Comparison of ENCODE assay signal across 1 cellular context in the genomic region with DNA sequence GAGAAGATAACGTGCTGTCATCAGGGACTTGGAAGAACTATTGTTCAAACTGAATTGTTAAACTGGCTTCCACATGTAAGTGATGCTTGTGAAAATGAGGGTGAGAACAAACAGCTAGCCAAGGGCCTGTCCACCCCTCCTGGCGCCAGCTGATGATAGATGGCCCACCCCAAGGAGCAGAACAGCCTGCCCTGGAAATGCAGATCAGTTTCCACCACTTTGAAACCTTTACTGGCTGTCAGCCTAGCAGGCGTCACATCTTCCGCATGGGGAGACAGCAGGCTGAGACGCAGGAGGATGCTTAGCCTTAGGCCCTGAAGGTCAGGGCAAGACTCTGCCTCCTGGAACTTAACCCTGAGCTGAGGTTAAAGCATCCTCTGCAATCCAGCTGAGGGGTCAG.
TF ChIP-seq lines count a peak whose summit lies in the region.

No MANE protein-coding gene starts in this region.

TF ChIP-seq in GM23338, 12 proteins besides CTCF, POLR2A, EP300 and RAD21 (continued from another document):
- TF ChIP-seq, protein P1, sequence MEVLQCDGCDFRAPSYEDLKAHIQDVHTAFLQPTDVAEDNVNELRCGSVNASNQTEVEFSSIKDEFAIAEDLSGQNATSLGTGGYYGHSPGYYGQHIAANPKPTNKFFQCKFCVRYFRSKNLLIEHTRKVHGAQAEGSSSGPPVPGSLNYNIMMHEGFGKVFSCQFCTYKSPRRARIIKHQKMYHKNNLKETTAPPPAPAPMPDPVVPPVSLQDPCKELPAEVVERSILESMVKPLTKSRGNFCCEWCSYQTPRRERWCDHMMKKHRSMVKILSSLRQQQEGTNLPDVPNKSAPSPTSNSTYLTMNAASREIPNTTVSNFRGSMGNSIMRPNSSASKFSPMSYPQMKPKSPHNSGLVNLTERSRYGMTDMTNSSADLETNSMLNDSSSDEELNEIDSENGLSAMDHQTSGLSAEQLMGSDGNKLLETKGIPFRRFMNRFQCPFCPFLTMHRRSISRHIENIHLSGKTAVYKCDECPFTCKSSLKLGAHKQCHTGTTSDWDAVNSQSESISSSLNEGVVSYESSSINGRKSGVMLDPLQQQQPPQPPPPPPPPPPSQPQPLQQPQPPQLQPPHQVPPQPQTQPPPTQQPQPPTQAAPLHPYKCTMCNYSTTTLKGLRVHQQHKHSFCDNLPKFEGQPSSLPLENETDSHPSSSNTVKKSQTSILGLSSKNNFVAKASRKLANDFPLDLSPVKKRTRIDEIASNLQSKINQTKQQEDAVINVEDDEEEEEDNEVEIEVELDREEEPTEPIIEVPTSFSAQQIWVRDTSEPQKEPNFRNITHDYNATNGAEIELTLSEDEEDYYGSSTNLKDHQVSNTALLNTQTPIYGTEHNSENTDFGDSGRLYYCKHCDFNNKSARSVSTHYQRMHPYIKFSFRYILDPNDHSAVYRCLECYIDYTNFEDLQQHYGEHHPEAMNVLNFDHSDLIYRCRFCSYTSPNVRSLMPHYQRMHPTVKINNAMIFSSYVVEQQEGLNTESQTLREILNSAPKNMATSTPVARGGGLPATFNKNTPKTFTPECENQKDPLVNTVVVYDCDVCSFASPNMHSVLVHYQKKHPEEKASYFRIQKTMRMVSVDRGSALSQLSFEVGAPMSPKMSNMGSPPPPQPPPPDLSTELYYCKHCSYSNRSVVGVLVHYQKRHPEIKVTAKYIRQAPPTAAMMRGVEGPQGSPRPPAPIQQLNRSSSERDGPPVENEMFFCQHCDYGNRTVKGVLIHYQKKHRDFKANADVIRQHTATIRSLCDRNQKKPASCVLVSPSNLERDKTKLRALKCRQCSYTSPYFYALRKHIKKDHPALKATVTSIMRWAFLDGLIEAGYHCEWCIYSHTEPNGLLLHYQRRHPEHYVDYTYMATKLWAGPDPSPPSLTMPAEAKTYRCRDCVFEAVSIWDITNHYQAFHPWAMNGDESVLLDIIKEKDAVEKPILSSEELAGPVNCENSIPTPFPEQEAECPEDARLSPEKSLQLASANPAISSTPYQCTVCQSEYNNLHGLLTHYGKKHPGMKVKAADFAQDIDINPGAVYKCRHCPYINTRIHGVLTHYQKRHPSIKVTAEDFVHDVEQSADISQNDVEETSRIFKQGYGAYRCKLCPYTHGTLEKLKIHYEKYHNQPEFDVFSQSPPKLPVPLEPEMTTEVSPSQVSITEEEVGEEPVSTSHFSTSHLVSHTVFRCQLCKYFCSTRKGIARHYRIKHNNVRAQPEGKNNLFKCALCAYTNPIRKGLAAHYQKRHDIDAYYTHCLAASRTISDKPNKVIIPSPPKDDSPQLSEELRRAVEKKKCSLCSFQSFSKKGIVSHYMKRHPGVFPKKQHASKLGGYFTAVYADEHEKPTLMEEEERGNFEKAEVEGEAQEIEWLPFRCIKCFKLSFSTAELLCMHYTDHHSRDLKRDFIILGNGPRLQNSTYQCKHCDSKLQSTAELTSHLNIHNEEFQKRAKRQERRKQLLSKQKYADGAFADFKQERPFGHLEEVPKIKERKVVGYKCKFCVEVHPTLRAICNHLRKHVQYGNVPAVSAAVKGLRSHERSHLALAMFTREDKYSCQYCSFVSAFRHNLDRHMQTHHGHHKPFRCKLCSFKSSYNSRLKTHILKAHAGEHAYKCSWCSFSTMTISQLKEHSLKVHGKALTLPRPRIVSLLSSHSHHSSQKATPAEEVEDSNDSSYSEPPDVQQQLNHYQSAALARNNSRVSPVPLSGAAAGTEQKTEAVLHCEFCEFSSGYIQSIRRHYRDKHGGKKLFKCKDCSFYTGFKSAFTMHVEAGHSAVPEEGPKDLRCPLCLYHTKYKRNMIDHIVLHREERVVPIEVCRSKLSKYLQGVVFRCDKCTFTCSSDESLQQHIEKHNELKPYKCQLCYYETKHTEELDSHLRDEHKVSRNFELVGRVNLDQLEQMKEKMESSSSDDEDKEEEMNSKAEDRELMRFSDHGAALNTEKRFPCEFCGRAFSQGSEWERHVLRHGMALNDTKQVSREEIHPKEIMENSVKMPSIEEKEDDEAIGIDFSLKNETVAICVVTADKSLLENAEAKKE (CRISPR knock-in tag; IDR thresholded peaks at IDR 0.05), result no peak
- TF ChIP-seq STAT1 (IDR thresholded peaks at IDR 0.05; ENCODE audit: unreplicated experiment) (no peak), CREB1 (CRISPR knock-in tag; IDR thresholded peaks at IDR 0.05; ENCODE audit: low read depth) (no peak), JUNB (IDR thresholded peaks at IDR 0.05; ENCODE audit: unreplicated experiment) (no peak), ZNF114 (CRISPR knock-in tag; IDR thresholded peaks at IDR 0.05) (no peak), EZH2phosphoT487 (IDR thresholded peaks at IDR 0.05; ENCODE audit: unreplicated experiment) (no peak), NANOG (IDR thresholded peaks at IDR 0.05; ENCODE audit: borderline replicate concordance) (no peak)
- TF ChIP-seq, protein P2, sequence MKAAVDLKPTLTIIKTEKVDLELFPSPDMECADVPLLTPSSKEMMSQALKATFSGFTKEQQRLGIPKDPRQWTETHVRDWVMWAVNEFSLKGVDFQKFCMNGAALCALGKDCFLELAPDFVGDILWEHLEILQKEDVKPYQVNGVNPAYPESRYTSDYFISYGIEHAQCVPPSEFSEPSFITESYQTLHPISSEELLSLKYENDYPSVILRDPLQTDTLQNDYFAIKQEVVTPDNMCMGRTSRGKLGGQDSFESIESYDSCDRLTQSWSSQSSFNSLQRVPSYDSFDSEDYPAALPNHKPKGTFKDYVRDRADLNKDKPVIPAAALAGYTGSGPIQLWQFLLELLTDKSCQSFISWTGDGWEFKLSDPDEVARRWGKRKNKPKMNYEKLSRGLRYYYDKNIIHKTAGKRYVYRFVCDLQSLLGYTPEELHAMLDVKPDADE (IDR thresholded peaks at IDR 0.05), result no peak
- TF ChIP-seq, protein P3, sequence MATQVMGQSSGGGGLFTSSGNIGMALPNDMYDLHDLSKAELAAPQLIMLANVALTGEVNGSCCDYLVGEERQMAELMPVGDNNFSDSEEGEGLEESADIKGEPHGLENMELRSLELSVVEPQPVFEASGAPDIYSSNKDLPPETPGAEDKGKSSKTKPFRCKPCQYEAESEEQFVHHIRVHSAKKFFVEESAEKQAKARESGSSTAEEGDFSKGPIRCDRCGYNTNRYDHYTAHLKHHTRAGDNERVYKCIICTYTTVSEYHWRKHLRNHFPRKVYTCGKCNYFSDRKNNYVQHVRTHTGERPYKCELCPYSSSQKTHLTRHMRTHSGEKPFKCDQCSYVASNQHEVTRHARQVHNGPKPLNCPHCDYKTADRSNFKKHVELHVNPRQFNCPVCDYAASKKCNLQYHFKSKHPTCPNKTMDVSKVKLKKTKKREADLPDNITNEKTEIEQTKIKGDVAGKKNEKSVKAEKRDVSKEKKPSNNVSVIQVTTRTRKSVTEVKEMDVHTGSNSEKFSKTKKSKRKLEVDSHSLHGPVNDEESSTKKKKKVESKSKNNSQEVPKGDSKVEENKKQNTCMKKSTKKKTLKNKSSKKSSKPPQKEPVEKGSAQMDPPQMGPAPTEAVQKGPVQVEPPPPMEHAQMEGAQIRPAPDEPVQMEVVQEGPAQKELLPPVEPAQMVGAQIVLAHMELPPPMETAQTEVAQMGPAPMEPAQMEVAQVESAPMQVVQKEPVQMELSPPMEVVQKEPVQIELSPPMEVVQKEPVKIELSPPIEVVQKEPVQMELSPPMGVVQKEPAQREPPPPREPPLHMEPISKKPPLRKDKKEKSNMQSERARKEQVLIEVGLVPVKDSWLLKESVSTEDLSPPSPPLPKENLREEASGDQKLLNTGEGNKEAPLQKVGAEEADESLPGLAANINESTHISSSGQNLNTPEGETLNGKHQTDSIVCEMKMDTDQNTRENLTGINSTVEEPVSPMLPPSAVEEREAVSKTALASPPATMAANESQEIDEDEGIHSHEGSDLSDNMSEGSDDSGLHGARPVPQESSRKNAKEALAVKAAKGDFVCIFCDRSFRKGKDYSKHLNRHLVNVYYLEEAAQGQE (IDR thresholded peaks at IDR 0.05; ENCODE audit: unreplicated experiment), result no peak
TF ChIP-seq in GM23338: peak in this region for 0.
